In genomic region chr1:94044891-94045290, GRCh38 we compare ENCODE assay signal across 12 cellular contexts.
DNase-seq lines count a peak whose midpoint lies in the region; ATAC-seq, FAIRE-seq and TF ChIP-seq lines count a peak whose summit lies in the region.
"Had no signal": no experiment of that assay in that cellular context is flagged by ENCODE, and none has a peak within 500 bp of the region (broad histone marks: within the 10 kb centered on the region; RNA-seq: fewer than 3 reads in every experiment).

No MANE protein-coding gene starts in this region.

- 71 to 87% (median 80%) methylated on average over 9 of the region's 9 CpGs for whole genome bisulfite sequencing in heart left ventricle, 4 donors
- 88 to 89% methylated on average over 9 of the region's 9 CpGs for WGBS in esophagus, 2 donors
- WGBS in upper lobe of left lung, 2 donors = 81 to 91% methylated on average over 5 to 9 of the region's 9 CpGs

- H3K4me3 ChIP-seq in heart left ventricle (no peak overlapping the region), esophagus (ENCODE audit: low read depth in 1 of 2, low read length in 2 of 2) (no peak overlapping the region), osteoblast (ENCODE audit: insufficient read depth, low read length) (no peak overlapping the region), upper lobe of left lung (no peak overlapping the region)
- H3K4me3 ChIP-seq: MG63 had no signal

- DNase-seq in heart left ventricle = no peak
- no peak for DNase-seq in left ventricle myocardium superior
- DNase-seq in osteoblast (ENCODE audit: insufficient read length, low spot score, missing footprints) = no peak
- no peak for DNase-seq in upper lobe of left lung
- DNase-seq in HTR-8/SVneo (ENCODE audit: insufficient read length, low spot score) = no peak
- no peak for DNase-seq in NCI-H1694 (lab: John Stamatoyannopoulos, UW)
- DNase-seq: activated naive CD8-positive, alpha-beta T cell treated with anti-CD3 and anti-CD28 coated beads, Interleukin-2, amount 10 ng/mL, durations not matched to agents 7 days and 5 days; activated T-cell treated with anti-CD3 and anti-CD28 coated beads, Interleukin-2, amount 50 U/mL, for 1 hour had no signal

- intact Hi-C loops in heart left ventricle (cut with DNase I) (loop anchor here in 8 of 10 donors (1.0 to 5.0 kb wide), 10 partner anchors 152 to 292 kb away; partner anchors contain the start of gene ARHGAP29 (in 5 of the 8)), left ventricle myocardium superior (cut with micrococcal nuclease) (loop anchor here (5.0 kb wide), 1 partner anchor 287 kb away; no protein-coding TSS in a partner anchor)

- peak overlapping the region; percentile 45 for H2AFZ ChIP-seq in osteoblast (ENCODE audit: low read length)

- H3K27me3 ChIP-seq in heart left ventricle (no peaks in the 10 kb centered on the region), esophagus (ENCODE audit: control insufficient read depth in 1 of 2, insufficient read depth in 2 of 2, low read length in 2 of 2) (no peaks in the 10 kb centered on the region), osteoblast (ENCODE audit: insufficient read depth, low read length) (no peaks in the 10 kb centered on the region), upper lobe of left lung (no peaks in the 10 kb centered on the region)
- H3K27me3 ChIP-seq: MG63 had no signal

- no peaks in the 10 kb centered on the region for H3K79me2 ChIP-seq in osteoblast (ENCODE audit: insufficient read depth, low read length)

- TF ChIP-seq CTCF in heart left ventricle (IDR thresholded peaks at IDR 0.05) = no peak
- TF ChIP-seq CTCF in osteoblast (IDR thresholded peaks at IDR 0.05; ENCODE audit: extremely low read depth, low read depth, low read length) = no peak
- no peak for TF ChIP-seq CTCF in upper lobe of left lung (IDR thresholded peaks at IDR 0.05)

- peak overlapping the region; percentile 77 to 97 (median 91) for H3K27ac ChIP-seq in heart left ventricle
- peak overlapping the region; percentile 2 to 25 for H3K27ac ChIP-seq in esophagus (ENCODE audit: low read depth in 2 of 2, low read length in 1 of 2)
- no peak overlapping the region for H3K27ac ChIP-seq in osteoblast (ENCODE audit: low read depth, low read length)
- peak overlapping the region; percentile 73 to 89 (median 76) for H3K27ac ChIP-seq in upper lobe of left lung

- H3K4me1 ChIP-seq in heart left ventricle (peaks cover 11 to 81% (median 51%) of the 10 kb centered on the region in 12 donors), esophagus (ENCODE audit: control insufficient read depth in 2 of 2, insufficient read depth in 2 of 2, low read length in 1 of 2) (peaks cover 0 to 3% of the 10 kb centered on the region in 2 donors), osteoblast (ENCODE audit: insufficient read depth, low read length) (peaks cover 24% of the 10 kb centered on the region), upper lobe of left lung (peaks cover 32 to 61% (median 44%) of the 10 kb centered on the region in 4 donors)

- no peak overlapping the region for H3K4me2 ChIP-seq in osteoblast (ENCODE audit: insufficient read depth, low read length)

- TF ChIP-seq POLR2A in heart left ventricle (IDR thresholded peaks at IDR 0.05) (no peak), upper lobe of left lung (IDR thresholded peaks at IDR 0.05) (no peak)

- FAIRE-seq in HTR-8/SVneo (lab: Jason Lieb, UNC) = no peak

- no peak for ATAC-seq in heart left ventricle
- ATAC-seq in left ventricle myocardium superior = no peak
- no peak for ATAC-seq in upper lobe of left lung (ENCODE audit: low FRiP score in 2 of 2)
- no peak for ATAC-seq in GM18873 (IDR thresholded peaks at IDR 0.05; ENCODE audit: low FRiP score, unreplicated experiment)

- TF ChIP-seq EP300 in upper lobe of left lung (IDR thresholded peaks at IDR 0.05) = no peak

- H3K9me3 ChIP-seq in heart left ventricle (no peaks in the 10 kb centered on the region), esophagus (ENCODE audit: control insufficient read depth in 2 of 2, insufficient read depth in 1 of 2, low read depth in 1 of 2, low read length in 1 of 2) (no peaks in the 10 kb centered on the region), osteoblast (ENCODE audit: low read depth, low read length) (no peaks in the 10 kb centered on the region), upper lobe of left lung (no peaks in the 10 kb centered on the region)
- H3K9me3 ChIP-seq: MG63, thoracic aorta had no signal

- H4K20me1 ChIP-seq in osteoblast (ENCODE audit: insufficient read depth, low read length) = no peaks in the 10 kb centered on the region

- no peaks in the 10 kb centered on the region for H3K36me3 ChIP-seq in heart left ventricle
- no peaks in the 10 kb centered on the region for H3K36me3 ChIP-seq in esophagus (ENCODE audit: control insufficient read depth in 2 of 2, insufficient read depth in 2 of 2, low read length in 1 of 2)
- H3K36me3 ChIP-seq in osteoblast (ENCODE audit: insufficient read depth, low read length) = no peaks in the 10 kb centered on the region
- no peaks in the 10 kb centered on the region for H3K36me3 ChIP-seq in upper lobe of left lung
- H3K36me3 ChIP-seq: thoracic aorta had no signal
